Comparison of ENCODE assay signal across 9 cellular contexts in the genomic region with DNA sequence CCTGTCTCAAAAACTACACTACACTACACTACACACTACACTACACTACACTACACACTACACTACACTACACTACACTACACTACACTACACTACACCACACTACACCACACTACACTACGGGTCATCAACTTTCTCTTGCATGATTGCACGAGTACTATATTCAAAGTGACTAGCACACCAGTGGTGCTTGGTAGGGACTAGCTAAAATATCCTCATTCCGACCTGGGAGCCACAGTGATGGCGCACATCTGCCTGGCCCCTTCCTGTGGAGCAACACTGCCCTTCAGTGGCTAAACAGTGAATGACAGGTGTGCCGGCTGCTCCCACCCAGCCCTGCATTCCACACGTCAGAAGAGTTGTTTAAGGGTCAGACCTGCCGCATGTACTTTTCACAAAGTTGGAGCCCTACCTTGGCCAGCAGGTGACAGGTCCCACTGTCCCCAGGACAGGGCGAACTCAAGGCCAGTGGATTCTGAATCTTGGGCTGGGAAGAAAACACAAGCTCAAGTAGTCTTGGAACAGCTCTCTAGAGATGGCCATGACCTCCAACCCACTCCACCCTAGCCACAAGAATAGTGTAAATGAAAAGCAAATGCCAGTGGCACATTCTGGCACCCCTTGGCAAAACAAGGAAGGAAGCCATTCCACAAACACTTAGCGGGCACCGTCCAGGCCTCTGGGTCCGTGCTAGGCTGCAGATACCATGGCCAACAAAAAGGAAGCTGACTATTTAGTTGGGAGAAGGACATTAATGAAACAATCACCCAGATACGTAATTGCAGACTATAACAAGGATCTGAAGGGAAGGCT. TPM values are rescaled to one million over a fixed set of nuclear protein-coding genes. Genes with fewer than 3 reads are reported as not detected.
DNase-seq lines count a peak whose midpoint lies in the region; ATAC-seq, FAIRE-seq and TF ChIP-seq lines count a peak whose summit lies in the region.
"Had no signal": no experiment of that assay in that cellular context is flagged by ENCODE, and none has a peak within 500 bp of the region (broad histone marks: within the 10 kb centered on the region; RNA-seq: fewer than 3 reads in every experiment).

No MANE protein-coding gene starts in this region.

- H3K9ac ChIP-seq in SU-DHL-6 (ENCODE audit: low read length), result no peak overlapping the region

- H3K36me3 ChIP-seq in SU-DHL-6 (ENCODE audit: low read length) (no peaks in the 10 kb centered on the region), heart right ventricle (peaks cover 0 to 8% (median 0%) of the 10 kb centered on the region in 9 donors)

- no peak overlapping the region for H3K4me3 ChIP-seq in SU-DHL-6 (ENCODE audit: insufficient read depth, low read length, poor library complexity, severe bottlenecking)
- H3K4me3 ChIP-seq in heart right ventricle, result no peak overlapping the region
- H3K4me3 ChIP-seq in retinal pigment epithelial cell (ENCODE audit: low read length), result no peak overlapping the region
- H3K4me3 ChIP-seq: skin epidermis had no signal

- no peaks in the 10 kb centered on the region for H4K20me1 ChIP-seq in SU-DHL-6 (ENCODE audit: low read depth, low read length)

- no peaks in the 10 kb centered on the region for H3K9me2 ChIP-seq in SU-DHL-6 (replicated peaks; ENCODE audit: insufficient read depth, low read length)

- H3K27ac ChIP-seq in SU-DHL-6 (ENCODE audit: low read depth, low read length) (no peak overlapping the region), heart right ventricle (no peak overlapping the region)
- H3K27ac ChIP-seq: skin epidermis had no signal

- no peaks in the 10 kb centered on the region for H3F3A ChIP-seq in SU-DHL-6 (ENCODE audit: insufficient read depth)

- no peak for TF ChIP-seq POLR2A in GM12891 (IDR thresholded peaks at IDR 0.05; ENCODE audit: low read depth, low read length)

- FAIRE-seq in GM12891 (lab: Jason Lieb, UNC), result peak; percentile 94

- ATAC-seq in HG02571 (IDR thresholded peaks at IDR 0.05; ENCODE audit: unreplicated experiment) (peak; percentile 83), heart right ventricle (peak; percentile 93 to 97 (median 94))

- H3K79me2 ChIP-seq in SU-DHL-6 (ENCODE audit: insufficient read depth, low read length), result no peaks in the 10 kb centered on the region

- TF ChIP-seq CTCF in SU-DHL-6 (IDR thresholded peaks at IDR 0.05; ENCODE audit: insufficient read depth, low read length, poor library complexity, severe bottlenecking) (peak; percentile 83), heart right ventricle (IDR thresholded peaks at IDR 0.05) (peak; percentile 93 to 98 (median 96)), retinal pigment epithelial cell (conservative IDR thresholded peaks at IDR 0.05; ENCODE audit: low read depth, low read length) (peak; percentile 96)

- H3K9me3 ChIP-seq in SU-DHL-6 (ENCODE audit: insufficient read depth, low read length), result no peaks in the 10 kb centered on the region
- no peaks in the 10 kb centered on the region for H3K9me3 ChIP-seq in heart right ventricle

- no peak overlapping the region for H3K4me2 ChIP-seq in SU-DHL-6 (ENCODE audit: low read depth, low read length, poor library complexity, severe bottlenecking)

- WGBS in heart right ventricle, 2 donors, result 30 to 38% methylated on average over 12 of the region's 12 CpGs

- peaks cover 0 to 10% (median 4%) of the 10 kb centered on the region in 9 donors for H3K4me1 ChIP-seq in heart right ventricle

- H2AFZ ChIP-seq in SU-DHL-6 (ENCODE audit: low read depth, low read length, severe bottlenecking), result no peak overlapping the region

- intact Hi-C loops in heart right ventricle (cut with DNase I), result loop anchor here in 7 of 10 donors (1.0 to 10.0 kb wide), 8 partner anchors 51 to 691 kb away; partner anchors contain the start of gene MCFD2 (in 5 of the 7)

- DNase-seq in GM12891 (ENCODE audit: insufficient read length, low spot score) (peak; percentile 51), NCI-H1105 (lab: John Stamatoyannopoulos, UW) (peak; percentile 46), heart right ventricle (peak; percentile 68 to 69), retinal pigment epithelial cell (ENCODE audit: low read depth) (no peak), mesenteric fat pad (ENCODE audit: low spot score) (no peak)
- peak; percentile 25 for DNase-seq in activated naive CD8-positive, alpha-beta T cell treated with anti-CD3 and anti-CD28 coated beads, Interleukin-2, amount 50 U/mL, for 16 hours (ENCODE audit: low read depth, low spot score)

- no peaks in the 10 kb centered on the region for H3K27me3 ChIP-seq in SU-DHL-6 (ENCODE audit: low read length)
- H3K27me3 ChIP-seq in heart right ventricle, result no peaks in the 10 kb centered on the region

TF ChIP-seq in GM12891, 5 proteins besides CTCF, POLR2A, EP300 and RAD21:
- no peak for TF ChIP-seq TAF1 (IDR thresholded peaks at IDR 0.05; ENCODE audit: low read depth, low read length)
- TF ChIP-seq PAX5 (IDR thresholded peaks at IDR 0.05; ENCODE audit: insufficient read depth, low read length, severe bottlenecking), result no peak
- no peak for TF ChIP-seq SPI1 (IDR thresholded peaks at IDR 0.05; ENCODE audit: low read depth, low read length)
- no peak for TF ChIP-seq POLR2AphosphoS5 (IDR thresholded peaks at IDR 0.05; ENCODE audit: low read depth, low read length)
- no peak for TF ChIP-seq POU2F2 (IDR thresholded peaks at IDR 0.05; ENCODE audit: low read depth, low read length)

RNA-seq across cellular contexts. Expression of gene EPCAM, which starts 45.9 kb away (rescaled TPM):
- polyA plus RNA-seq in GM12891 (2012; ENCODE audit: low read depth, missing spikeins), result 0.40 TPM
- total RNA-seq in heart right ventricle (1 to 10 TPM in 2 of 10 donors, under 1 TPM in 5, not detected in 3; 0.16 to 2.9 (median 0.46) TPM), mesenteric fat pad (1.4 TPM)
- polyA plus RNA-seq in heart right ventricle, result under 1 TPM; 0.07 to 0.15 TPM

Comparison
In these comparisons a context has a peak if more than half of its experiments do, and no peak if none do; other contexts are left out.
1. DNase-seq: peak in GM12891 (single experiment), NCI-H1105 (single experiment), activated naive CD8-positive, alpha-beta T cell treated with anti-CD3 and anti-CD28 coated beads, Interleukin-2, amount 50 U/mL, for 16 hours (single experiment) and heart right ventricle (2 of 2); none in retinal pigment epithelial cell (single experiment) and mesenteric fat pad (single experiment).
2. Peak in every context shown above with its lines, with median percentiles within 50 percentile points of each other: CTCF ChIP-seq.